34 cellular contexts compared by ENCODE assay signal in genomic region chr5:4734348-4734747, GRCh38.
"Had no signal": no experiment of that assay in that cellular context is flagged by ENCODE, and none has a peak within 500 bp of the region (broad histone marks: within the 10 kb centered on the region; RNA-seq: fewer than 3 reads in every experiment).

No MANE protein-coding gene starts in this region.

- FAIRE-seq: astrocyte, bronchial epithelial cell had no signal

- H3K27ac ChIP-seq: adrenal gland, ascending aorta, body of pancreas, brain microvascular endothelial cell, breast epithelium, cardiac muscle cell had no signal

- H3K9me3 ChIP-seq: adrenal gland, ascending aorta, body of pancreas, breast epithelium had no signal

- ATAC-seq: activated naive CD4-positive, alpha-beta T cell treated with anti-CD3 and anti-CD28 coated beads, Interleukin-2, amount 50 U/mL, for 72 hours; activated naive CD8-positive, alpha-beta T cell treated with anti-CD3 and anti-CD28 coated beads, Interleukin-2, amount 50 U/mL, for 24 hours; activated T-cell treated with anti-CD3 and anti-CD28 coated beads, Interleukin-2, amount 50 U/mL, for 4 hours; activated T-cell treated with anti-CD3 and anti-CD28 coated beads, Interleukin-2, amount 50 U/mL, for 72 hours; activated T-helper 17 cell treated with anti-CD3 and anti-CD28 coated beads, Interleukin-2, amount 50 U/mL, for 72 hours; body of pancreas had no signal

- H3K4me3 ChIP-seq: adrenal gland, ascending aorta, body of pancreas, breast epithelium, cardiac muscle cell had no signal

- H3K36me3 ChIP-seq: adrenal gland, ascending aorta, brain microvascular endothelial cell, breast epithelium, cardiac muscle cell had no signal

- DNase-seq: activated effector memory CD4-positive, alpha-beta T cell treated with anti-CD3 and anti-CD28 coated beads, Interleukin-2, amount 50 U/mL, for 16 hours; activated effector memory CD4-positive, alpha-beta T cell treated with Interleukin-2 at 50 U/mL for 16 hours; activated gamma-delta T cell; activated gamma-delta T cell treated with Interleukin-2 at 50 U/mL for 16 hours; activated naive CD4-positive, alpha-beta T cell; activated naive CD4-positive, alpha-beta T cell treated with anti-CD3 and anti-CD28 coated beads for 36 hours; activated naive CD4-positive, alpha-beta T cell treated with anti-CD3 and anti-CD28 coated beads, Interleukin-2, amount 10 ng/mL, durations not matched to agents 7 days and 5 days; activated naive CD4-positive, alpha-beta T cell treated with anti-CD3 and anti-CD28 coated beads, Interleukin-2, amount 50 U/mL, for 16 hours; activated naive CD4-positive, alpha-beta T cell treated with Interleukin-2 at 50 U/mL for 16 hours; activated naive CD8-positive, alpha-beta T cell treated with anti-CD3 and anti-CD28 coated beads for 36 hours; activated naive CD8-positive, alpha-beta T cell treated with anti-CD3 and anti-CD28 coated beads, Interleukin-2, amount 10 ng/mL, durations not matched to agents 7 days and 5 days; activated naive CD8-positive, alpha-beta T cell treated with anti-CD3 and anti-CD28 coated beads, Interleukin-2, amount 50 U/mL, for 24 hours; activated T-cell treated with anti-CD3 and anti-CD28 coated beads, Interleukin-2, amount 50 U/mL, for 1 hour; activated T-cell treated with anti-CD3 and anti-CD28 coated beads, Interleukin-2, amount 50 U/mL, for 24 hours; activated T-cell treated with anti-CD3 and anti-CD28 coated beads, Interleukin-2, amount 50 U/mL, for 4 hours; activated T-cell treated with anti-CD3 and anti-CD28 coated beads, Interleukin-2, amount 50 U/mL, for 48 hours; activated T-cell treated with anti-CD3 and anti-CD28 coated beads, Interleukin-2, amount 50 U/mL, for 72 hours; adrenal gland; amniotic stem cell; amygdala; anterior cingulate cortex; aorta; body of pancreas; brain microvascular endothelial cell; caudate nucleus; central memory CD4-positive, alpha-beta T cell; cerebellar nuclear complex had no signal

- H3K4me1 ChIP-seq: adrenal gland, ascending aorta, body of pancreas, breast epithelium had no signal

- H3K27me3 ChIP-seq: adrenal gland, ascending aorta, body of pancreas, brain microvascular endothelial cell, breast epithelium, cardiac muscle cell had no signal
